In the genomic region with DNA sequence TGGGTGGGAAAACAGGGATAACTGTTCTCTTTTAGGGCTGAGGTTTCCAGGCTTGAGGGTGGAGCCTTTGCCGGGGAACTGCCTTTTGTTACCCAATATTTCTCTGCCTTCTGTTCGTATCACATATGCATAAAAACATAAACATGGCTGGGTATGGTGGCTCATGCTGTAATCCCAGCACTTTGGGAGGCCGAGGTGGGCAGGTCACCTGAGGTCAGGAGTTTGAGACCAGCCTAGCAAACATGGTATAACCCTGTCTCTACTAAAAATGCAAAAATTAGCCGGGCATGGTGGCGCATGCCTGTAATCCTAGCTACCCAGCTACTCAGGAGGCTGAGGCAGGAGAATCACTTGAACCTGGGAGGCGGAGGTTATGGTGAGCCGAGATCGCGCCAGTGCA, we compare ENCODE assay signal across 7 cellular contexts.
DNase-seq lines count a peak whose midpoint lies in the region; ATAC-seq and TF ChIP-seq lines count a peak whose summit lies in the region.
"Not testable (repeated sequence)": the region's sequence is repeated elsewhere in the genome, so short reads cannot be mapped to it uniquely, and the experiment has no call there.

No MANE protein-coding gene starts in this region.

- TF ChIP-seq EP300 in sigmoid colon (IDR thresholded peaks at IDR 0.05) = not testable (repeated sequence)

- not testable (repeated sequence) for H3K27me3 ChIP-seq in RWPE2 (ENCODE audit: insufficient read depth, poor library complexity, severe bottlenecking); sigmoid colon

- not testable (repeated sequence) for H3K27ac Mint-ChIP-seq in activated CD8-positive, alpha-beta memory T cell treated with anti-CD3 and anti-CD28 coated beads, Interleukin-2, amount 10 ng/mL, durations not matched to agents 7 days and 5 days; natural killer cell treated with Interleukin-12 subunit alpha and Interleukin-12 subunit beta and Interleukin-15 and Interleukin-18, amount 100 ng/mL, for 72 hours

- not testable (repeated sequence) for H3K36me3 Mint-ChIP-seq in activated CD8-positive, alpha-beta memory T cell treated with anti-CD3 and anti-CD28 coated beads, Interleukin-2, amount 10 ng/mL, durations not matched to agents 7 days and 5 days; natural killer cell treated with Interleukin-12 subunit alpha and Interleukin-12 subunit beta and Interleukin-15 and Interleukin-18, amount 100 ng/mL, for 72 hours

- ATAC-seq in RWPE2 (ENCODE audit: low read depth); activated CD8-positive, alpha-beta memory T cell treated with anti-CD3 and anti-CD28 coated beads, Interleukin-2, amount 10 ng/mL, durations not matched to agents 7 days and 5 days; natural killer cell treated with Interleukin-12 subunit alpha and Interleukin-12 subunit beta and Interleukin-15 and Interleukin-18, amount 100 ng/mL, for 72 hours: not testable (repeated sequence)

- CTCF ChIA-PET in activated CD8-positive, alpha-beta memory T cell treated with anti-CD3 and anti-CD28 coated beads, Interleukin-2, amount 10 ng/mL, durations not matched to agents 7 days and 5 days (lab: Charles Lee) = not testable (repeated sequence)

- TF ChIP-seq POLR2A in sigmoid colon (IDR thresholded peaks at IDR 0.05) = not testable (repeated sequence)

- H3K4me1 ChIP-seq in RWPE2 (ENCODE audit: insufficient read depth, poor library complexity, severe bottlenecking); sigmoid colon: not testable (repeated sequence)

- not testable (repeated sequence) for H3K27ac ChIP-seq in RWPE2 (ENCODE audit: poor library complexity, severe bottlenecking); sigmoid colon

- not testable (repeated sequence) for TF ChIP-seq CTCF in RWPE2 (IDR thresholded peaks at IDR 0.05; ENCODE audit: poor library complexity, severe bottlenecking); sigmoid colon (IDR thresholded peaks at IDR 0.05)

- not testable (repeated sequence) for H3K4me3 Mint-ChIP-seq in activated CD8-positive, alpha-beta memory T cell treated with anti-CD3 and anti-CD28 coated beads, Interleukin-2, amount 10 ng/mL, durations not matched to agents 7 days and 5 days; natural killer cell treated with Interleukin-12 subunit alpha and Interleukin-12 subunit beta and Interleukin-15 and Interleukin-18, amount 100 ng/mL, for 72 hours

- H3K9me3 ChIP-seq in RWPE2 (ENCODE audit: severe bottlenecking); sigmoid colon: not testable (repeated sequence)

- not testable (repeated sequence) for H3K4me1 Mint-ChIP-seq in activated CD8-positive, alpha-beta memory T cell treated with anti-CD3 and anti-CD28 coated beads, Interleukin-2, amount 10 ng/mL, durations not matched to agents 7 days and 5 days; natural killer cell treated with Interleukin-12 subunit alpha and Interleukin-12 subunit beta and Interleukin-15 and Interleukin-18, amount 100 ng/mL, for 72 hours (ENCODE audit: low read depth in 2 of 2)

- not testable (repeated sequence) for H3K36me3 ChIP-seq in RWPE2 (ENCODE audit: low read depth); sigmoid colon

- WGBS in sigmoid colon, 2 donors = 78 to 85% methylated on average over 9 of the region's 9 CpGs

- H3K9me3 Mint-ChIP-seq in activated CD8-positive, alpha-beta memory T cell treated with anti-CD3 and anti-CD28 coated beads, Interleukin-2, amount 10 ng/mL, durations not matched to agents 7 days and 5 days (ENCODE audit: low read depth); natural killer cell treated with Interleukin-12 subunit alpha and Interleukin-12 subunit beta and Interleukin-15 and Interleukin-18, amount 100 ng/mL, for 72 hours: not testable (repeated sequence)

- not testable (repeated sequence) for H3K4me3 ChIP-seq in RWPE2 (ENCODE audit: severe bottlenecking); sigmoid colon

- intact Hi-C loops in sigmoid colon (cut with DNase I) = not testable (repeated sequence)

- DNase-seq in RWPE2 (ENCODE audit: low spot score) (peak; percentile 3), ecto neural progenitor cell (ENCODE audit: low spot score) (peak; percentile 8), islet precursor cell (peak; percentile 19), sigmoid colon (peak; percentile 14), ureter (ENCODE audit: low spot score) (peak; percentile 10)
- peak; percentile 18 for DNase-seq in activated CD8-positive, alpha-beta memory T cell treated with anti-CD3 and anti-CD28 coated beads, Interleukin-2, amount 10 ng/mL, durations not matched to agents 7 days and 5 days
- peak; percentile 12 for DNase-seq in natural killer cell treated with Interleukin-12 subunit alpha and Interleukin-12 subunit beta and Interleukin-15 and Interleukin-18, amount 100 ng/mL, for 72 hours (ENCODE audit: low spot score)

- not testable (repeated sequence) for H3K27me3 Mint-ChIP-seq in activated CD8-positive, alpha-beta memory T cell treated with anti-CD3 and anti-CD28 coated beads, Interleukin-2, amount 10 ng/mL, durations not matched to agents 7 days and 5 days; natural killer cell treated with Interleukin-12 subunit alpha and Interleukin-12 subunit beta and Interleukin-15 and Interleukin-18, amount 100 ng/mL, for 72 hours
